ENCODE assay signal across 27 cellular contexts in the genomic region with DNA sequence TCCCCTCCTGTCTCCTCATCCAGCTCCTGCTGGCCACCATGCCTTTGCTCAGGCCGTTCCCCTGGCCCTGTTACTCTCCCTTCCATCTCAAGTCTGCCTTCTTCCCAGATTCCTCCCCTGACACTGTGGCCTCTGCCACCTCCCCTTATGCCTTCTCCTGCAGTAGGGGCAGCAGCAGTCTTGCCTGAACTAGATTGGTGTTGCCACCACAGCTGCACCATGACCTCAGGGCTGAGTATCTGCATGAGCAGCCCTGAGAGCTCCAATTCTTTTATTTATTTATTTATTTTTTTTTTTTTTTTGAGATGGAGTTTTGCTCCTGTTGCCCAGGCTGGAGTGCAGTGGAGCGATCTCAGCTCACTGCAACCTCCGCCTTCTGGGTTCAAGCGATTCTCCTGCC. TPM values are rescaled to one million over a fixed set of nuclear protein-coding genes. Genes with fewer than 3 reads are reported as not detected.
DNase-seq lines count a peak whose midpoint lies in the region; ATAC-seq, FAIRE-seq and TF ChIP-seq lines count a peak whose summit lies in the region.
"Had no signal": no experiment of that assay in that cellular context is flagged by ENCODE, and none has a peak within 500 bp of the region (broad histone marks: within the 10 kb centered on the region; RNA-seq: fewer than 3 reads in every experiment).

No MANE protein-coding gene starts in this region.

- H3K18ac ChIP-seq in H1 (ENCODE audit: extremely low read depth, low read length) (no peak overlapping the region), neuronal stem cell (ENCODE audit: low read length) (no peak overlapping the region)

- ATAC-seq in HepG2 = peak; percentile 36; the same call in 2 of the 3 replicates
- no peak for ATAC-seq in right lobe of liver
- ATAC-seq in stimulated activated effector memory CD8-positive, alpha-beta T cell treated with anti-CD3 and anti-CD28 coated beads, Interleukin-12 subunit alpha, Interleukin-12 subunit beta, amount 100 ng/mL, for 72 hours = no peak
- ATAC-seq: CD8-positive, alpha-beta T cell; GM23338 had no signal

- no peaks in the 10 kb centered on the region; the same call in 1 of the 2 replicates for H3K23me2 ChIP-seq in H1 (ENCODE audit: low read depth, low read length)

- TF ChIP-seq RAD21 in HepG2 (CRISPR knock-in tag; IDR thresholded peaks at IDR 0.05) (no peak), H1 (IDR thresholded peaks at IDR 0.05 in 1 of 2, conservative IDR thresholded peaks at IDR 0.05 in 1 of 2; ENCODE audit: low read depth in 2 of 2, low read length in 2 of 2) (no peak)

- peaks cover 5% of the 10 kb centered on the region for H3K4me1 ChIP-seq in HepG2 (ENCODE audit: insufficient read depth, low read length)
- H3K4me1 ChIP-seq in right lobe of liver = no peaks in the 10 kb centered on the region
- H3K4me1 ChIP-seq in H1 (replicated peaks in 1 of 4; ENCODE audit: control insufficient read depth in 3 of 4, insufficient read depth in 4 of 4, low read length in 3 of 4) = no peaks in the 10 kb centered on the region
- H3K4me1 ChIP-seq in ovary (ENCODE audit: insufficient read depth) = no peaks in the 10 kb centered on the region
- H3K4me1 ChIP-seq in neuronal stem cell (ENCODE audit: control insufficient read depth in 2 of 2, insufficient read depth in 1 of 2, low read depth in 1 of 2, low read length in 2 of 2) = no peaks in the 10 kb centered on the region
- H3K4me1 ChIP-seq: BLaER1, Caco-2, HAP-1 had no signal

- intact Hi-C loops in HepG2 (cut with micrococcal nuclease; ENCODE audit: unreplicated experiment) = no loop called here
- intact Hi-C loops in right lobe of liver (cut with DNase I) = no loop called here
- intact Hi-C loops in ovary (cut with DNase I) = no loop called here

- no TSS peak for BruUV-seq in HepG2 (replicated peaks; lab: Mats Ljungman, UMichigan)

- H3K4me1 Mint-ChIP-seq in stimulated activated effector memory CD8-positive, alpha-beta T cell treated with anti-CD3 and anti-CD28 coated beads, Interleukin-12 subunit alpha, Interleukin-12 subunit beta, amount 100 ng/mL, for 72 hours = no peaks in the 10 kb centered on the region
- H3K4me1 Mint-ChIP-seq: B cell, GM23338 had no signal

- H3K27me3 ChIP-seq in HepG2 (ENCODE audit: control insufficient read depth in 1 of 2, insufficient read depth in 2 of 2, low read length in 2 of 2) (peaks cover 1 to 13% of the 10 kb centered on the region in 2 experiments; a peak in 3 of 5 replicates), right lobe of liver (no peaks in the 10 kb centered on the region), H1 (replicated peaks in 1 of 4; ENCODE audit: control insufficient read depth in 3 of 4, extremely low read depth in 1 of 4, insufficient read depth in 3 of 4, low read length in 3 of 4) (no peaks in the 10 kb centered on the region), ovary (no peaks in the 10 kb centered on the region), neuronal stem cell (ENCODE audit: control insufficient read depth in 3 of 3, insufficient read depth in 3 of 3, low read depth in 1 of 3, low read length in 3 of 3) (no peaks in the 10 kb centered on the region)
- H3K27me3 ChIP-seq: BLaER1 had no signal

- H4K91ac ChIP-seq in H1 (replicated peaks; ENCODE audit: insufficient read length, low read length) (no peak overlapping the region), neuronal stem cell (ENCODE audit: low read depth, low read length, poor library complexity) (no peak overlapping the region)

- no peaks in the 10 kb centered on the region for H3K36me3 Mint-ChIP-seq in stimulated activated effector memory CD8-positive, alpha-beta T cell treated with anti-CD3 and anti-CD28 coated beads, Interleukin-12 subunit alpha, Interleukin-12 subunit beta, amount 100 ng/mL, for 72 hours
- H3K36me3 Mint-ChIP-seq: CD4-positive, CD25-positive, alpha-beta regulatory T cell; CD8-positive, alpha-beta T cell had no signal

- H4K8ac ChIP-seq in H1 (ENCODE audit: extremely low read depth, insufficient read depth, low read length) (peak overlapping the region; percentile 68; the same call in 1 of the 2 replicates), neuronal stem cell (ENCODE audit: low read depth, low read length) (no peak overlapping the region)

- H3K79me2 ChIP-seq in HepG2 (ENCODE audit: insufficient read depth, low read length) (no peaks in the 10 kb centered on the region), H1 (ENCODE audit: control insufficient read depth in 1 of 2, insufficient read depth in 2 of 2, low read length in 2 of 2) (no peaks in the 10 kb centered on the region)

- in situ Hi-C loops in HepG2 (cut with HindIII; ENCODE audit: extremely low pct_ligation_motif_present, low pct_unique_long_range_greater_than_20kb) = no loop called here

- H2BK120ac ChIP-seq in H1 (replicated peaks; ENCODE audit: low read depth, low read length) (no peak overlapping the region), neuronal stem cell (ENCODE audit: low read depth, low read length) (no peak overlapping the region)

- TF ChIP-seq POLR2A in HepG2 (IDR thresholded peaks at IDR 0.05; ENCODE audit: insufficient read depth in 1 of 2, low read depth in 2 of 2, low read length in 2 of 2) (no peak), right lobe of liver (IDR thresholded peaks at IDR 0.05) (no peak), H1 (IDR thresholded peaks at IDR 0.05; ENCODE audit: control extremely low read depth in 1 of 2, low read depth in 2 of 2, low read length in 2 of 2) (no peak), ovary (IDR thresholded peaks at IDR 0.05) (no peak)

- H3K4ac ChIP-seq in H1 (replicated peaks; ENCODE audit: insufficient read length, low read depth, low read length) (no peak overlapping the region), neuronal stem cell (ENCODE audit: low read length) (no peak overlapping the region)

- WGBS in HepG2 (ENCODE audit: low lambda C conversion rate) = 57% methylated on average over 4 of the region's 4 CpGs
- 91% methylated on average over 4 of the region's 4 CpGs for WGBS in right lobe of liver (ENCODE audit: insufficient coverage, low coverage, low lambda C conversion rate, missing lambda C conversion rate)
- WGBS in H1 (ENCODE audit: extremely low coverage in 1 of 2, insufficient coverage in 1 of 2, insufficient read length in 1 of 2, insufficient replicate concordance in 2 of 2, low coverage in 1 of 2, low lambda C conversion rate in 2 of 2, missing lambda C conversion rate in 1 of 2), 2 experiments = 94% methylated on average over 4 of the region's 4 CpGs; no CpG with 5 or more reads in 1 of the 2 experiments
- 94 to 99% (median 95%) methylated on average over 4 of the region's 4 CpGs for WGBS in ovary, 3 donors
- no CpG with 5 or more reads among the region's 4 CpGs for WGBS in neuronal stem cell (ENCODE audit: extremely low coverage in 2 of 2, insufficient read length in 2 of 2, insufficient replicate concordance in 1 of 2), 2 donors

- H2AFZ ChIP-seq in HepG2 (ENCODE audit: low read length) (no peak overlapping the region), H1 (ENCODE audit: low read length) (no peak overlapping the region), neuronal stem cell (ENCODE audit: low read length) (no peak overlapping the region)
- H2AFZ ChIP-seq: GM23338 had no signal

- H3K56ac ChIP-seq in H1 (replicated peaks; ENCODE audit: insufficient read length, low read depth, low read length) = no peak overlapping the region

- H2BK12ac ChIP-seq in H1 (ENCODE audit: low read depth, low read length) = no peak overlapping the region
- H2BK12ac ChIP-seq in neuronal stem cell (ENCODE audit: low read length) = no peak overlapping the region

- H3K4me3 ChIP-seq in HepG2 (replicated peaks in 1 of 3; ENCODE audit: insufficient read depth in 1 of 3, low read depth in 2 of 3, low read length in 3 of 3) (no peak overlapping the region), right lobe of liver (no peak overlapping the region), H1 (ENCODE audit: extremely low read depth in 1 of 4, insufficient read depth in 2 of 4, low read depth in 3 of 4, low read length in 4 of 4) (no peak overlapping the region), ovary (no peak overlapping the region), neuronal stem cell (ENCODE audit: low read length in 2 of 2) (no peak overlapping the region)
- H3K4me3 ChIP-seq: BLaER1, GM23338, HAP-1 had no signal

- H4K20me1 ChIP-seq in HepG2 (ENCODE audit: insufficient read depth, low read length) (no peaks in the 10 kb centered on the region), H1 (replicated peaks in 1 of 2; ENCODE audit: control insufficient read depth in 1 of 2, insufficient read depth in 2 of 2, low read length in 2 of 2) (no peaks in the 10 kb centered on the region)
- H4K20me1 ChIP-seq: BLaER1 had no signal

- H3K4me2 ChIP-seq in HepG2 (ENCODE audit: low read depth, low read length) (no peak overlapping the region), H1 (ENCODE audit: insufficient read depth in 1 of 2, low read depth in 2 of 2, low read length in 2 of 2) (no peak overlapping the region), neuronal stem cell (ENCODE audit: insufficient read depth, low read length, poor library complexity, severe bottlenecking) (no peak overlapping the region)
- H3K4me2 ChIP-seq: BLaER1, GM23338 had no signal

- TF ChIP-seq CTCF in HepG2 (CRISPR knock-in tag; IDR thresholded peaks at IDR 0.05) = no peak
- no peak for TF ChIP-seq CTCF in right lobe of liver (IDR thresholded peaks at IDR 0.05)
- no peak for TF ChIP-seq CTCF in H1 (IDR thresholded peaks at IDR 0.05; ENCODE audit: control extremely low read depth in 1 of 3, insufficient read depth in 1 of 3, low read depth in 1 of 3, low read length in 3 of 3)
- no peak for TF ChIP-seq CTCF in ovary (IDR thresholded peaks at IDR 0.05)

- no peak for DNase-seq in HepG2 (ENCODE audit: low spot score)
- no peak for DNase-seq in right lobe of liver
- no peak for DNase-seq in H1 (ENCODE audit: low read depth in 1 of 2, low spot score in 2 of 2)
- DNase-seq in stimulated activated effector memory CD8-positive, alpha-beta T cell treated with anti-CD3 and anti-CD28 coated beads, Interleukin-12 subunit alpha, Interleukin-12 subunit beta, amount 100 ng/mL, for 72 hours (ENCODE audit: low spot score in 2 of 2) = no peak
- no peak for DNase-seq in ovary
- DNase-seq in HPDE6-E6E7 (ENCODE audit: extremely low spot score) = no peak
- no peak for DNase-seq in neuronal stem cell (ENCODE audit: low spot score)
- no peak for DNase-seq in MV-4-11 (lab: John Stamatoyannopoulos, UW)
- DNase-seq: Caco-2; CD4-positive, CD25-positive, alpha-beta regulatory T cell; CD8-positive, alpha-beta T cell; DMS 273 treated with DMSO at 0.1 percent for 48 hours; DMS79; GF-D8 had no signal

- H3K27ac ChIP-seq in HepG2 (ENCODE audit: extremely low read length, insufficient read depth, low read length) = no peak overlapping the region
- no peak overlapping the region for H3K27ac ChIP-seq in right lobe of liver
- H3K27ac ChIP-seq in H1 (ENCODE audit: low read depth, low read length) = no peak overlapping the region
- no peak overlapping the region for H3K27ac ChIP-seq in ovary
- H3K27ac ChIP-seq in neuronal stem cell (replicated peaks; ENCODE audit: low read length) = no peak overlapping the region
- H3K27ac ChIP-seq: 22Rv1, BLaER1, C4-2B had no signal

- CTCF ChIA-PET in HepG2 (lab: Yijun Ruan, JAX; ENCODE audit: low intra/inter-chr PET ratio, low total read pairs) = no interaction called here
- CTCF ChIA-PET in H1 (lab: Charles Lee; ENCODE audit: partially characterized antibody) = interaction anchor here (0.8 to 1.0 kb wide), 2 partner anchors 16 to 227 kb away, joined by 3 read pairs; no protein-coding TSS in a partner anchor

- no peak overlapping the region for H3K9ac ChIP-seq in HepG2 (ENCODE audit: insufficient read depth, low read depth, low read length)
- H3K9ac ChIP-seq in H1 (replicated peaks in 1 of 4; ENCODE audit: extremely low read depth in 1 of 4, low read depth in 3 of 4, low read length in 3 of 4) = no peak overlapping the region
- H3K9ac ChIP-seq in neuronal stem cell (ENCODE audit: low read depth, low read length, poor library complexity) = no peak overlapping the region
- H3K9ac ChIP-seq: BLaER1 had no signal

- no peaks in the 10 kb centered on the region for H3K9me3 Mint-ChIP-seq in stimulated activated effector memory CD8-positive, alpha-beta T cell treated with anti-CD3 and anti-CD28 coated beads, Interleukin-12 subunit alpha, Interleukin-12 subunit beta, amount 100 ng/mL, for 72 hours
- H3K9me3 Mint-ChIP-seq: CD8-positive, alpha-beta T cell had no signal

- no peak overlapping the region for H3K4me3 Mint-ChIP-seq in stimulated activated effector memory CD8-positive, alpha-beta T cell treated with anti-CD3 and anti-CD28 coated beads, Interleukin-12 subunit alpha, Interleukin-12 subunit beta, amount 100 ng/mL, for 72 hours
- H3K4me3 Mint-ChIP-seq: B cell; CD4-positive, CD25-positive, alpha-beta regulatory T cell; CD8-positive, alpha-beta T cell; GM23338 had no signal

- H3K9me3 ChIP-seq in HepG2 (ENCODE audit: low read length) (no peaks in the 10 kb centered on the region), right lobe of liver (no peaks in the 10 kb centered on the region), H1 (ENCODE audit: insufficient read depth in 2 of 2, low read depth in 1 of 2, low read length in 1 of 2) (peaks cover 0 to 8% of the 10 kb centered on the region in 2 experiments; a peak in 2 of 4 replicates), ovary (no peaks in the 10 kb centered on the region), neuronal stem cell (replicated peaks in 1 of 2; ENCODE audit: control insufficient read depth in 2 of 2, insufficient read depth in 1 of 2, low read depth in 1 of 2, low read length in 2 of 2) (peaks cover 0 to 4% of the 10 kb centered on the region in 2 donors)
- H3K9me3 ChIP-seq: Caco-2, HAP-1 had no signal

- H3K14ac ChIP-seq in H1 (ENCODE audit: insufficient read length) (no peak overlapping the region), neuronal stem cell (ENCODE audit: low read length) (no peak overlapping the region)

- H3K36me3 ChIP-seq in HepG2 (replicated peaks in 1 of 2; ENCODE audit: control insufficient read depth in 1 of 2, insufficient read depth in 2 of 2, low read length in 2 of 2) = no peaks in the 10 kb centered on the region
- H3K36me3 ChIP-seq in right lobe of liver = no peaks in the 10 kb centered on the region
- H3K36me3 ChIP-seq in H1 (ENCODE audit: control insufficient read depth in 2 of 4, insufficient read depth in 4 of 4, low read length in 3 of 4) = no peaks in the 10 kb centered on the region
- H3K36me3 ChIP-seq in ovary = no peaks in the 10 kb centered on the region
- H3K36me3 ChIP-seq in neuronal stem cell (replicated peaks in 1 of 2; ENCODE audit: control insufficient read depth in 2 of 2, insufficient read depth in 2 of 2, low read length in 2 of 2) = no peaks in the 10 kb centered on the region
- H3K36me3 ChIP-seq: BLaER1, HAP-1 had no signal

- peak overlapping the region; percentile 49 for H3K27ac Mint-ChIP-seq in stimulated activated effector memory CD8-positive, alpha-beta T cell treated with anti-CD3 and anti-CD28 coated beads, Interleukin-12 subunit alpha, Interleukin-12 subunit beta, amount 100 ng/mL, for 72 hours
- H3K27ac Mint-ChIP-seq: B cell; CD4-positive, CD25-positive, alpha-beta regulatory T cell; CD8-positive, alpha-beta T cell; GM23338 had no signal

- no peaks in the 10 kb centered on the region for H3K79me1 ChIP-seq in H1 (ENCODE audit: low read depth, low read length)
- no peaks in the 10 kb centered on the region for H3K79me1 ChIP-seq in neuronal stem cell (ENCODE audit: low read depth, low read length)

- TF ChIP-seq EP300 in HepG2 (IDR thresholded peaks at IDR 0.05; ENCODE audit: low read depth in 2 of 2, low read length in 2 of 2) (no peak), HepG2 (CRISPR knock-in tag; IDR thresholded peaks at IDR 0.05; ENCODE audit: borderline replicate concordance) (no peak), H1 (IDR thresholded peaks at IDR 0.05; ENCODE audit: borderline replicate concordance in 1 of 2, low read depth in 2 of 2, low read length in 2 of 2) (no peak), ovary (IDR thresholded peaks at IDR 0.05) (no peak)

- H3K23ac ChIP-seq in H1 (ENCODE audit: insufficient read length) (no peak overlapping the region), neuronal stem cell (ENCODE audit: low read depth, low read length, poor library complexity) (no peak overlapping the region)

- no peak for FAIRE-seq in HepG2 (lab: Jason Lieb, UNC)
- FAIRE-seq in H1 (lab: Jason Lieb, UNC) = no peak
- FAIRE-seq: A204.1, D721Med, GM12891, GM18507, H54 had no signal

- H2BK5ac ChIP-seq in H1 (ENCODE audit: low read depth, low read length) (no peak overlapping the region), neuronal stem cell (ENCODE audit: low read length) (no peak overlapping the region)

- H4K5ac ChIP-seq in H1 (ENCODE audit: insufficient read length, low read depth, low read length) = no peak overlapping the region

- no peak overlapping the region for H2BK20ac ChIP-seq in H1 (ENCODE audit: low read length)

- POLR2A ChIA-PET in HepG2 (lab: Yijun Ruan, JAX) = no interaction called here
- POLR2A ChIA-PET in H1 (lab: Charles Lee; ENCODE audit: partially characterized antibody) = no interaction called here

- no peak overlapping the region for H2AK5ac ChIP-seq in H1 (ENCODE audit: low read depth, low read length)
- H2AK5ac ChIP-seq in neuronal stem cell (ENCODE audit: low read depth, low read length) = no peak overlapping the region

- H2BK15ac ChIP-seq in H1 (ENCODE audit: low read length) = no peak overlapping the region
- no peak overlapping the region for H2BK15ac ChIP-seq in neuronal stem cell (ENCODE audit: low read length)

RNA-seq across cellular contexts. Expression of gene CAMP, which starts 13.9 kb away (rescaled TPM):
- not detected in 2 replicates for total RNA-seq in HepG2 (2016; rRNA removed; fragmentation: Illumina TruSeq; extraction: Trizol)
- not detected in 2 replicates for total RNA-seq in HepG2 (2016; cell fraction: cytosol; rRNA removed; fragmentation: Illumina TruSeq; extraction: Trizol; ENCODE audit: low read depth)
- not detected in 2 replicates for total RNA-seq in HepG2 (2016; cell fraction: insoluble cytoplasmic fraction; rRNA removed; fragmentation: Illumina TruSeq; extraction: Trizol)
- not detected in 2 replicates for total RNA-seq in HepG2 (2016; cell fraction: membrane; rRNA removed; fragmentation: Illumina TruSeq; extraction: Trizol)
- not detected in 2 replicates for total RNA-seq in HepG2 (2016; cell fraction: nucleus; rRNA removed; fragmentation: Illumina TruSeq; extraction: Trizol)
- not detected in 2 replicates for polyA plus RNA-seq in HepG2 (2011; rRNA removed)
- polyA plus RNA-seq in HepG2 (2011; cell fraction: cytosol; rRNA removed) = not detected in 2 replicates
- not detected in 2 replicates for polyA plus RNA-seq in HepG2 (2011; cell fraction: nucleus; rRNA removed)
- polyA plus RNA-seq in HepG2 (2012) = not detected in 2 replicates
- polyA plus RNA-seq in HepG2 (2016; cell fraction: cytosol; fragmentation: Illumina TruSeq; extraction: Trizol; ENCODE audit: low read depth) = not detected in 2 replicates
- not detected in 2 replicates for polyA plus RNA-seq in HepG2 (2016; cell fraction: insoluble cytoplasmic fraction; fragmentation: Illumina TruSeq; extraction: Trizol; ENCODE audit: low read depth)
- polyA plus RNA-seq in HepG2 (2016; cell fraction: membrane; fragmentation: Illumina TruSeq; extraction: Trizol; ENCODE audit: low read depth) = not detected in 2 replicates
- polyA plus RNA-seq in HepG2 (2016; cell fraction: nucleus; fragmentation: Illumina TruSeq; extraction: Trizol; ENCODE audit: insufficient read depth, low read depth) = not detected in 2 replicates
- not detected in 2 replicates for polyA minus RNA-seq in HepG2 (2011; rRNA and poly(A)+ RNA removed; ENCODE audit: low replicate concordance)
- not detected in 2 replicates for polyA minus RNA-seq in HepG2 (2011; cell fraction: cytosol; rRNA and poly(A)+ RNA removed)
- not detected in 2 replicates for polyA minus RNA-seq in HepG2 (2011; cell fraction: nucleus; rRNA and poly(A)+ RNA removed)
- under 1 TPM in 2 of 6 experiments, not detected in 4; 0.46 to 0.50 TPM for total RNA-seq in right lobe of liver
- total RNA-seq in H1 (2021; fragmentation: NEBNext Ultra II Directional; extraction: Animal tissue kit (Norgen Biotek cat#: 25700)) = not detected in 2 replicates
- not detected in 2 replicates for polyA plus RNA-seq in H1 (2011; rRNA removed)
- not detected for polyA plus RNA-seq in H1 (2011; cell fraction: cytosol; rRNA removed)
- polyA plus RNA-seq in H1 (2011; cell fraction: nucleus; rRNA removed) = not detected
- not detected in 4 replicates for polyA plus RNA-seq in H1 (2012, experiment 1 of 2)
- polyA plus RNA-seq in H1 (2012, experiment 2 of 2) = not detected
- polyA plus RNA-seq in H1 (2013, experiment 1 of 2) = not detected
- polyA plus RNA-seq in H1 (2013, experiment 2 of 2) = not detected
- not detected in 2 replicates for polyA minus RNA-seq in H1 (2011; rRNA and poly(A)+ RNA removed)
- polyA minus RNA-seq in H1 (2011; cell fraction: cytosol; rRNA and poly(A)+ RNA removed) = not detected
- not detected for polyA minus RNA-seq in H1 (2011; cell fraction: nucleus; rRNA and poly(A)+ RNA removed)
- 1 to 10 TPM in 1 of 7 donors, not detected in 6; 1.1 TPM for total RNA-seq in ovary
- under 1 TPM in 1 of 2 donors, not detected in 1; 0.12 TPM for polyA plus RNA-seq in ovary
- not detected for polyA plus RNA-seq in neuronal stem cell (2013, experiment 1 of 2)
- polyA plus RNA-seq in neuronal stem cell (2013, experiment 2 of 2) = not detected
- total RNA-seq: B cell; Caco-2; CD4-positive, CD25-positive, alpha-beta regulatory T cell; CD8-positive, alpha-beta T cell; G401; GM23338 had no signal
- polyA plus RNA-seq: AG04450; CD4-positive, CD25-positive, alpha-beta regulatory T cell; GM23338 had no signal

RNA-seq across cellular contexts. Expression of gene CDC25A, which starts 21.2 kb away (rescaled TPM):
- total RNA-seq in HepG2 (2016; rRNA removed; fragmentation: Illumina TruSeq; extraction: Trizol) (45.4 and 54.7 TPM in 2 replicates), right lobe of liver (1 to 10 TPM in 2 of 6 experiments, under 1 TPM in 4; 0.27 to 8.8 (median 0.56) TPM), ovary (1 to 10 TPM; 1.1 to 4.4 (median 3.3) TPM)
- 8.6 and 10.2 TPM in 2 replicates for total RNA-seq in HepG2 (2016; cell fraction: cytosol; rRNA removed; fragmentation: Illumina TruSeq; extraction: Trizol; ENCODE audit: low read depth)
- total RNA-seq in HepG2 (2016; cell fraction: insoluble cytoplasmic fraction; rRNA removed; fragmentation: Illumina TruSeq; extraction: Trizol) = 44.2 and 51.4 TPM in 2 replicates
- total RNA-seq in HepG2 (2016; cell fraction: membrane; rRNA removed; fragmentation: Illumina TruSeq; extraction: Trizol) = 25.6 and 27.4 TPM in 2 replicates
- total RNA-seq in HepG2 (2016; cell fraction: nucleus; rRNA removed; fragmentation: Illumina TruSeq; extraction: Trizol) = 26.0 and 31.5 TPM in 2 replicates
- polyA plus RNA-seq in HepG2 (2011; rRNA removed) (6.1 and 7.9 TPM in 2 replicates), H1 (2011; rRNA removed) (20.7 and 22.2 TPM in 2 replicates), ovary (1 to 10 TPM; 1.4 to 2.1 TPM)
- polyA plus RNA-seq in HepG2 (2011; cell fraction: cytosol; rRNA removed) = 4.7 and 5.4 TPM in 2 replicates
- 3.8 and 5.4 TPM in 2 replicates for polyA plus RNA-seq in HepG2 (2011; cell fraction: nucleus; rRNA removed)
- polyA plus RNA-seq in HepG2 (2012) = 5.8 and 9.1 TPM in 2 replicates
- 3.9 and 4.0 TPM in 2 replicates for polyA plus RNA-seq in HepG2 (2016; cell fraction: cytosol; fragmentation: Illumina TruSeq; extraction: Trizol; ENCODE audit: low read depth)
- 40.2 and 42.2 TPM in 2 replicates for polyA plus RNA-seq in HepG2 (2016; cell fraction: insoluble cytoplasmic fraction; fragmentation: Illumina TruSeq; extraction: Trizol; ENCODE audit: low read depth)
- 11.4 and 13.7 TPM in 2 replicates for polyA plus RNA-seq in HepG2 (2016; cell fraction: membrane; fragmentation: Illumina TruSeq; extraction: Trizol; ENCODE audit: low read depth)
- polyA plus RNA-seq in HepG2 (2016; cell fraction: nucleus; fragmentation: Illumina TruSeq; extraction: Trizol; ENCODE audit: insufficient read depth, low read depth) = 31.4 and 31.9 TPM in 2 replicates
- 12.9 and 36.5 TPM in 2 replicates for polyA minus RNA-seq in HepG2 (2011; rRNA and poly(A)+ RNA removed; ENCODE audit: low replicate concordance)
- polyA minus RNA-seq in HepG2 (2011; cell fraction: cytosol; rRNA and poly(A)+ RNA removed) = 7.1 and 11.8 TPM in 2 replicates
- polyA minus RNA-seq in HepG2 (2011; cell fraction: nucleus; rRNA and poly(A)+ RNA removed) = 8.9 and 11.2 TPM in 2 replicates
- 62.1 and 65.0 TPM in 2 replicates for total RNA-seq in H1 (2021; fragmentation: NEBNext Ultra II Directional; extraction: Animal tissue kit (Norgen Biotek cat#: 25700))
- 24.8 TPM for polyA plus RNA-seq in H1 (2011; cell fraction: cytosol; rRNA removed)
- 24.2 TPM for polyA plus RNA-seq in H1 (2011; cell fraction: nucleus; rRNA removed)
- 42.7 to 47.8 TPM (median 46.8 TPM) in 4 replicates for polyA plus RNA-seq in H1 (2012, experiment 1 of 2)
- 34.1 TPM for polyA plus RNA-seq in H1 (2012, experiment 2 of 2)
- polyA plus RNA-seq in H1 (2013, experiment 1 of 2) = 32.1 TPM
- 32.0 TPM for polyA plus RNA-seq in H1 (2013, experiment 2 of 2)
- 52.1 and 67.6 TPM in 2 replicates for polyA minus RNA-seq in H1 (2011; rRNA and poly(A)+ RNA removed)
- 57.9 TPM for polyA minus RNA-seq in H1 (2011; cell fraction: cytosol; rRNA and poly(A)+ RNA removed)
- polyA minus RNA-seq in H1 (2011; cell fraction: nucleus; rRNA and poly(A)+ RNA removed) = 39.8 TPM
- 26.0 TPM for polyA plus RNA-seq in neuronal stem cell (2013, experiment 1 of 2)
- polyA plus RNA-seq in neuronal stem cell (2013, experiment 2 of 2) = 24.4 TPM

RNA-seq across cellular contexts. Expression of gene ZNF589, which starts 31.5 kb away (rescaled TPM):
- total RNA-seq in HepG2 (2016; rRNA removed; fragmentation: Illumina TruSeq; extraction: Trizol) (5.6 and 7.3 TPM in 2 replicates), right lobe of liver (1 to 10 TPM; 2.2 to 3.6 (median 2.5) TPM), ovary (10 to 100 TPM in 6 of 7 donors, 1 to 10 TPM in 1; 9.7 to 17.8 (median 14.4) TPM)
- 0.44 and 0.81 TPM in 2 replicates for total RNA-seq in HepG2 (2016; cell fraction: cytosol; rRNA removed; fragmentation: Illumina TruSeq; extraction: Trizol; ENCODE audit: low read depth)
- total RNA-seq in HepG2 (2016; cell fraction: insoluble cytoplasmic fraction; rRNA removed; fragmentation: Illumina TruSeq; extraction: Trizol) = 5.3 and 6.9 TPM in 2 replicates
- total RNA-seq in HepG2 (2016; cell fraction: membrane; rRNA removed; fragmentation: Illumina TruSeq; extraction: Trizol) = 1.4 and 1.7 TPM in 2 replicates
- total RNA-seq in HepG2 (2016; cell fraction: nucleus; rRNA removed; fragmentation: Illumina TruSeq; extraction: Trizol) = 10.3 and 12.0 TPM in 2 replicates
- polyA plus RNA-seq in HepG2 (2011; rRNA removed) (5.8 and 7.2 TPM in 2 replicates), H1 (2011; rRNA removed) (64.7 and 65.6 TPM in 2 replicates), ovary (10 to 100 TPM in 1 of 2 donors, 1 to 10 TPM in 1; 7.9 to 18.8 TPM)
- polyA plus RNA-seq in HepG2 (2011; cell fraction: cytosol; rRNA removed) = 2.5 and 3.9 TPM in 2 replicates
- polyA plus RNA-seq in HepG2 (2011; cell fraction: nucleus; rRNA removed) = 15.9 and 20.4 TPM in 2 replicates
- 5.9 and 7.4 TPM in 2 replicates for polyA plus RNA-seq in HepG2 (2012)
- polyA plus RNA-seq in HepG2 (2016; cell fraction: cytosol; fragmentation: Illumina TruSeq; extraction: Trizol; ENCODE audit: low read depth) = 0.26 and 0.29 TPM in 2 replicates
- polyA plus RNA-seq in HepG2 (2016; cell fraction: insoluble cytoplasmic fraction; fragmentation: Illumina TruSeq; extraction: Trizol; ENCODE audit: low read depth) = 5.2 and 5.5 TPM in 2 replicates
- 0.94 and 1.2 TPM in 2 replicates for polyA plus RNA-seq in HepG2 (2016; cell fraction: membrane; fragmentation: Illumina TruSeq; extraction: Trizol; ENCODE audit: low read depth)
- 17.8 and 20.2 TPM in 2 replicates for polyA plus RNA-seq in HepG2 (2016; cell fraction: nucleus; fragmentation: Illumina TruSeq; extraction: Trizol; ENCODE audit: insufficient read depth, low read depth)
- polyA minus RNA-seq in HepG2 (2011; rRNA and poly(A)+ RNA removed; ENCODE audit: low replicate concordance) = 5.6 and 10.6 TPM in 2 replicates
- 1.7 TPM in 2 replicates for polyA minus RNA-seq in HepG2 (2011; cell fraction: cytosol; rRNA and poly(A)+ RNA removed)
- polyA minus RNA-seq in HepG2 (2011; cell fraction: nucleus; rRNA and poly(A)+ RNA removed) = 8.9 and 13.2 TPM in 2 replicates
- 106 and 113 TPM in 2 replicates for total RNA-seq in H1 (2021; fragmentation: NEBNext Ultra II Directional; extraction: Animal tissue kit (Norgen Biotek cat#: 25700))
- 94.8 TPM for polyA plus RNA-seq in H1 (2011; cell fraction: cytosol; rRNA removed)
- polyA plus RNA-seq in H1 (2011; cell fraction: nucleus; rRNA removed) = 119 TPM
- polyA plus RNA-seq in H1 (2012, experiment 1 of 2) = 90.1 to 112 TPM (median 101 TPM) in 4 replicates
- 14.1 TPM for polyA plus RNA-seq in H1 (2012, experiment 2 of 2)
- 87.3 TPM for polyA plus RNA-seq in H1 (2013, experiment 1 of 2)
- polyA plus RNA-seq in H1 (2013, experiment 2 of 2) = 81.4 TPM
- 112 and 152 TPM in 2 replicates for polyA minus RNA-seq in H1 (2011; rRNA and poly(A)+ RNA removed)
- polyA minus RNA-seq in H1 (2011; cell fraction: cytosol; rRNA and poly(A)+ RNA removed) = 48.0 TPM
- polyA minus RNA-seq in H1 (2011; cell fraction: nucleus; rRNA and poly(A)+ RNA removed) = 107 TPM
- polyA plus RNA-seq in neuronal stem cell (2013, experiment 1 of 2) = 28.2 TPM
- 29.0 TPM for polyA plus RNA-seq in neuronal stem cell (2013, experiment 2 of 2)
